1 cellular context compared by ENCODE assay signal in the genomic region with DNA sequence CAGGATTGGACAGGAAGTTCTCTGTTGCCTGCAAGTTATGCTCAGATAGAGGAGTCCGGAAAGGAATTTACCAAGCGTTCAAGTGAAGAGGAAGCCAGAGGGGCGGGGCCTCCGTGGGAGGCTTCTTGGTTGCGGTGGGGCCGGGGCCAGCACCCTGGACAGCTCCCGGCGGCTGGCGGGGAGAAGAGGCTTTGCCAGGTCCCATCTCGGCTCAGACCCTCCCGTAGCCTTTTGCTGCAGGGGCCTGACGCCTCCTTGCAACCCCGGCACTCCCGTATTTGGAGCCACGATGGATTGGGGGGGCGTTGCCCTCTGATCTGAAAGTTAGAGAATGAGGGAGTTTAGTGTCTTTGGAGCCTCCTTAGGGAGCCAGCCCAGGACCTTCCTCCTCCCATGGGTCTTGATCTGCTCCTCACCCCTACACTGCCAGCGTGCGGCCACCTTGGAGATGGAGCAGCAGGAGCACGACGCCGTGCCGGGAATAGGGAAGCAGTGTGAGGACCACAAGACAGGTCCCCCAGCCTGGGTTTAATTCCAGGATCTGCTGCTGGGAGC.
A peak's percentile ranks its signal among the peaks of the same experiment; 100 is the strongest.
TF ChIP-seq lines count a peak whose summit lies in the region.

No MANE protein-coding gene starts in this region.

TF ChIP-seq in HEK293, 187 proteins besides CTCF, POLR2A, EP300 and RAD21 (continued from another document and continues in another):
- TF ChIP-seq ZNF24 (tag by site-specific recombination; IDR thresholded peaks at IDR 0.05) (no peak), ZNF747 (tag by site-specific recombination; IDR thresholded peaks at IDR 0.05) (no peak), ZNF785 (tag by site-specific recombination; IDR thresholded peaks at IDR 0.05) (no peak), ZNF654 (tag by site-specific recombination; IDR thresholded peaks at IDR 0.05; ENCODE audit: low read depth) (no peak), ZNF600 (tag by site-specific recombination; IDR thresholded peaks at IDR 0.05) (no peak), TRIM28 (IDR thresholded peaks at IDR 0.05; ENCODE audit: borderline replicate concordance, low read length) (no peak), ZNF341 (tag by site-specific recombination; IDR thresholded peaks at IDR 0.05; ENCODE audit: low read depth) (no peak), ZNF473 (tag by site-specific recombination; IDR thresholded peaks at IDR 0.05) (no peak), ZNF777 (tag by site-specific recombination; IDR thresholded peaks at IDR 0.05; ENCODE audit: borderline replicate concordance) (no peak), ZNF560 (tag by site-specific recombination; IDR thresholded peaks at IDR 0.05; ENCODE audit: borderline replicate concordance) (no peak), ZNF510 (tag by site-specific recombination; IDR thresholded peaks at IDR 0.05; ENCODE audit: insufficient replicate concordance) (no peak), EGR2 (tag by site-specific recombination; IDR thresholded peaks at IDR 0.05; ENCODE audit: low read depth) (peak; percentile 24; the same call in 1 of the 2 replicates), ZNF391 (tag by site-specific recombination; IDR thresholded peaks at IDR 0.05; ENCODE audit: borderline replicate concordance, low read depth) (no peak), ZNF16 (tag by site-specific recombination; IDR thresholded peaks at IDR 0.05; ENCODE audit: low read depth) (no peak), SCRT1 (tag by site-specific recombination; IDR thresholded peaks at IDR 0.05; ENCODE audit: borderline replicate concordance) (no peak), ZNF610 (tag by site-specific recombination; IDR thresholded peaks at IDR 0.05; ENCODE audit: borderline replicate concordance) (no peak), SP3 (tag by site-specific recombination; IDR thresholded peaks at IDR 0.05) (peak; percentile 20; the same call in 1 of the 2 replicates), ZNF10 (tag by site-specific recombination; IDR thresholded peaks at IDR 0.05) (no peak), ZFP3 (tag by site-specific recombination; IDR thresholded peaks at IDR 0.05; ENCODE audit: low read depth) (no peak), ZFHX2 (tag by site-specific recombination; conservative IDR thresholded peaks at IDR 0.05) (0 out of 2 replicates have a peak, but pooled peaks have one; percentile 9), ZNF350 (tag by site-specific recombination; IDR thresholded peaks at IDR 0.05) (no peak), GLI2 (tag by site-specific recombination; IDR thresholded peaks at IDR 0.05; ENCODE audit: borderline replicate concordance, low read depth) (no peak), KLF16 (tag by site-specific recombination; IDR thresholded peaks at IDR 0.05) (0 out of 2 replicates have a peak, but pooled peaks have one; percentile 53), ZNF114 (tag by site-specific recombination; IDR thresholded peaks at IDR 0.05) (no peak), KLF10 (tag by site-specific recombination; IDR thresholded peaks at IDR 0.05) (no peak), ZNF514 (tag by site-specific recombination; IDR thresholded peaks at IDR 0.05) (no peak), ZNF843 (tag by site-specific recombination; IDR thresholded peaks at IDR 0.05) (no peak), RBAK (tag by site-specific recombination; IDR thresholded peaks at IDR 0.05) (no peak), KLF7 (tag by site-specific recombination; IDR thresholded peaks at IDR 0.05; ENCODE audit: borderline replicate concordance) (no peak), ZNF202 (tag by site-specific recombination; IDR thresholded peaks at IDR 0.05; ENCODE audit: borderline replicate concordance) (no peak), ZNF2 (tag by site-specific recombination; IDR thresholded peaks at IDR 0.05) (no peak), ZNF830 (tag by site-specific recombination; IDR thresholded peaks at IDR 0.05; ENCODE audit: low read depth) (no peak), MZF1 (tag by site-specific recombination; IDR thresholded peaks at IDR 0.05; ENCODE audit: borderline replicate concordance) (no peak), ZNF221 (tag by site-specific recombination; IDR thresholded peaks at IDR 0.05; ENCODE audit: borderline replicate concordance) (no peak), ZNF529 (tag by site-specific recombination; IDR thresholded peaks at IDR 0.05; ENCODE audit: insufficient replicate concordance) (no peak), ZNF302 (tag by site-specific recombination; IDR thresholded peaks at IDR 0.05; ENCODE audit: low read depth) (no peak), ZNF658 (tag by site-specific recombination; IDR thresholded peaks at IDR 0.05) (no peak), ZFP69B (tag by site-specific recombination; IDR thresholded peaks at IDR 0.05) (peak; percentile 77), ZNF155 (tag by site-specific recombination; IDR thresholded peaks at IDR 0.05) (no peak), ZNF37A (tag by site-specific recombination; IDR thresholded peaks at IDR 0.05) (no peak)
- TF ChIP-seq, protein P1, sequence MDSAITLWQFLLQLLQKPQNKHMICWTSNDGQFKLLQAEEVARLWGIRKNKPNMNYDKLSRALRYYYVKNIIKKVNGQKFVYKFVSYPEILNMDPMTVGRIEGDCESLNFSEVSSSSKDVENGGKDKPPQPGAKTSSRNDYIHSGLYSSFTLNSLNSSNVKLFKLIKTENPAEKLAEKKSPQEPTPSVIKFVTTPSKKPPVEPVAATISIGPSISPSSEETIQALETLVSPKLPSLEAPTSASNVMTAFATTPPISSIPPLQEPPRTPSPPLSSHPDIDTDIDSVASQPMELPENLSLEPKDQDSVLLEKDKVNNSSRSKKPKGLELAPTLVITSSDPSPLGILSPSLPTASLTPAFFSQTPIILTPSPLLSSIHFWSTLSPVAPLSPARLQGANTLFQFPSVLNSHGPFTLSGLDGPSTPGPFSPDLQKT (IDR thresholded peaks at IDR 0.05; ENCODE audit: borderline replicate concordance, low read depth, low read length): no peak
- TF ChIP-seq, protein P2, sequence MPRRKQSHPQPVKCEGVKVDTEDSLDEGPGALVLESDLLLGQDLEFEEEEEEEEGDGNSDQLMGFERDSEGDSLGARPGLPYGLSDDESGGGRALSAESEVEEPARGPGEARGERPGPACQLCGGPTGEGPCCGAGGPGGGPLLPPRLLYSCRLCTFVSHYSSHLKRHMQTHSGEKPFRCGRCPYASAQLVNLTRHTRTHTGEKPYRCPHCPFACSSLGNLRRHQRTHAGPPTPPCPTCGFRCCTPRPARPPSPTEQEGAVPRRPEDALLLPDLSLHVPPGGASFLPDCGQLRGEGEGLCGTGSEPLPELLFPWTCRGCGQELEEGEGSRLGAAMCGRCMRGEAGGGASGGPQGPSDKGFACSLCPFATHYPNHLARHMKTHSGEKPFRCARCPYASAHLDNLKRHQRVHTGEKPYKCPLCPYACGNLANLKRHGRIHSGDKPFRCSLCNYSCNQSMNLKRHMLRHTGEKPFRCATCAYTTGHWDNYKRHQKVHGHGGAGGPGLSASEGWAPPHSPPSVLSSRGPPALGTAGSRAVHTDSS (tag by site-specific recombination; IDR thresholded peaks at IDR 0.05): no peak
- TF ChIP-seq, protein P3, sequence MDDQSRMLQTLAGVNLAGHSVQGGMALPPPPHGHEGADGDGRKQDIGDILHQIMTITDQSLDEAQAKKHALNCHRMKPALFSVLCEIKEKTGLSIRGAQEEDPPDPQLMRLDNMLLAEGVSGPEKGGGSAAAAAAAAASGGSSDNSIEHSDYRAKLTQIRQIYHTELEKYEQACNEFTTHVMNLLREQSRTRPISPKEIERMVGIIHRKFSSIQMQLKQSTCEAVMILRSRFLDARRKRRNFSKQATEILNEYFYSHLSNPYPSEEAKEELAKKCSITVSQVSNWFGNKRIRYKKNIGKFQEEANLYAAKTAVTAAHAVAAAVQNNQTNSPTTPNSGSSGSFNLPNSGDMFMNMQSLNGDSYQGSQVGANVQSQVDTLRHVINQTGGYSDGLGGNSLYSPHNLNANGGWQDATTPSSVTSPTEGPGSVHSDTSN (CRISPR knock-in tag; IDR thresholded peaks at IDR 0.05): peak; percentile 52; the same call in 1 of the 2 replicates
- TF ChIP-seq, protein P4, sequence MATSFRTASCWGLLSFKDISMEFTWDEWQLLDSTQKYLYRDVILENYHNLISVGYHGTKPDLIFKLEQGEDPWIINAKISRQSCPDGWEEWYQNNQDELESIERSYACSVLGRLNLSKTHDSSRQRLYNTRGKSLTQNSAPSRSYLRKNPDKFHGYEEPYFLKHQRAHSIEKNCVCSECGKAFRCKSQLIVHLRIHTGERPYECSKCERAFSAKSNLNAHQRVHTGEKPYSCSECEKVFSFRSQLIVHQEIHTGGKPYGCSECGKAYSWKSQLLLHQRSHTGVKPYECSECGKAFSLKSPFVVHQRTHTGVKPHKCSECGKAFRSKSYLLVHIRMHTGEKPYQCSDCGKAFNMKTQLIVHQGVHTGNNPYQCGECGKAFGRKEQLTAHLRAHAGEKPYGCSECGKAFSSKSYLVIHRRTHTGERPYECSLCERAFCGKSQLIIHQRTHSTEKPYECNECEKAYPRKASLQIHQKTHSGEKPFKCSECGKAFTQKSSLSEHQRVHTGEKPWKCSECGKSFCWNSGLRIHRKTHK (tag by site-specific recombination; IDR thresholded peaks at IDR 0.05): no peak
- TF ChIP-seq, protein P5, sequence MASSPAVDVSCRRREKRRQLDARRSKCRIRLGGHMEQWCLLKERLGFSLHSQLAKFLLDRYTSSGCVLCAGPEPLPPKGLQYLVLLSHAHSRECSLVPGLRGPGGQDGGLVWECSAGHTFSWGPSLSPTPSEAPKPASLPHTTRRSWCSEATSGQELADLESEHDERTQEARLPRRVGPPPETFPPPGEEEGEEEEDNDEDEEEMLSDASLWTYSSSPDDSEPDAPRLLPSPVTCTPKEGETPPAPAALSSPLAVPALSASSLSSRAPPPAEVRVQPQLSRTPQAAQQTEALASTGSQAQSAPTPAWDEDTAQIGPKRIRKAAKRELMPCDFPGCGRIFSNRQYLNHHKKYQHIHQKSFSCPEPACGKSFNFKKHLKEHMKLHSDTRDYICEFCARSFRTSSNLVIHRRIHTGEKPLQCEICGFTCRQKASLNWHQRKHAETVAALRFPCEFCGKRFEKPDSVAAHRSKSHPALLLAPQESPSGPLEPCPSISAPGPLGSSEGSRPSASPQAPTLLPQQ (tag by site-specific recombination; IDR thresholded peaks at IDR 0.05): 0 out of 2 replicates have a peak, but pooled peaks have one; percentile 59
- TF ChIP-seq, protein P6, sequence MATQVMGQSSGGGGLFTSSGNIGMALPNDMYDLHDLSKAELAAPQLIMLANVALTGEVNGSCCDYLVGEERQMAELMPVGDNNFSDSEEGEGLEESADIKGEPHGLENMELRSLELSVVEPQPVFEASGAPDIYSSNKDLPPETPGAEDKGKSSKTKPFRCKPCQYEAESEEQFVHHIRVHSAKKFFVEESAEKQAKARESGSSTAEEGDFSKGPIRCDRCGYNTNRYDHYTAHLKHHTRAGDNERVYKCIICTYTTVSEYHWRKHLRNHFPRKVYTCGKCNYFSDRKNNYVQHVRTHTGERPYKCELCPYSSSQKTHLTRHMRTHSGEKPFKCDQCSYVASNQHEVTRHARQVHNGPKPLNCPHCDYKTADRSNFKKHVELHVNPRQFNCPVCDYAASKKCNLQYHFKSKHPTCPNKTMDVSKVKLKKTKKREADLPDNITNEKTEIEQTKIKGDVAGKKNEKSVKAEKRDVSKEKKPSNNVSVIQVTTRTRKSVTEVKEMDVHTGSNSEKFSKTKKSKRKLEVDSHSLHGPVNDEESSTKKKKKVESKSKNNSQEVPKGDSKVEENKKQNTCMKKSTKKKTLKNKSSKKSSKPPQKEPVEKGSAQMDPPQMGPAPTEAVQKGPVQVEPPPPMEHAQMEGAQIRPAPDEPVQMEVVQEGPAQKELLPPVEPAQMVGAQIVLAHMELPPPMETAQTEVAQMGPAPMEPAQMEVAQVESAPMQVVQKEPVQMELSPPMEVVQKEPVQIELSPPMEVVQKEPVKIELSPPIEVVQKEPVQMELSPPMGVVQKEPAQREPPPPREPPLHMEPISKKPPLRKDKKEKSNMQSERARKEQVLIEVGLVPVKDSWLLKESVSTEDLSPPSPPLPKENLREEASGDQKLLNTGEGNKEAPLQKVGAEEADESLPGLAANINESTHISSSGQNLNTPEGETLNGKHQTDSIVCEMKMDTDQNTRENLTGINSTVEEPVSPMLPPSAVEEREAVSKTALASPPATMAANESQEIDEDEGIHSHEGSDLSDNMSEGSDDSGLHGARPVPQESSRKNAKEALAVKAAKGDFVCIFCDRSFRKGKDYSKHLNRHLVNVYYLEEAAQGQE (tag by site-specific recombination; IDR thresholded peaks at IDR 0.05): peak; percentile 98
- TF ChIP-seq, protein P7, sequence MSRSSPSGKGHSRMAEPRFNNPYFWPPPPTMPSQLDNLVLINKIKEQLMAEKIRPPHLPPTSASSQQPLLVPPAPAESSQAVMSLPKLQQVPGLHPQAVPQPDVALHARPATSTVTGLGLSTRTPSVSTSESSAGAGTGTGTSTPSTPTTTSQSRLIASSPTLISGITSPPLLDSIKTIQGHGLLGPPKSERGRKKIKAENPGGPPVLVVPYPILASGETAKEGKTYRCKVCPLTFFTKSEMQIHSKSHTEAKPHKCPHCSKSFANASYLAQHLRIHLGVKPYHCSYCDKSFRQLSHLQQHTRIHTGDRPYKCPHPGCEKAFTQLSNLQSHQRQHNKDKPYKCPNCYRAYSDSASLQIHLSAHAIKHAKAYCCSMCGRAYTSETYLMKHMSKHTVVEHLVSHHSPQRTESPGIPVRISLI (tag by site-specific recombination; IDR thresholded peaks at IDR 0.05): no peak
- TF ChIP-seq, protein P8, sequence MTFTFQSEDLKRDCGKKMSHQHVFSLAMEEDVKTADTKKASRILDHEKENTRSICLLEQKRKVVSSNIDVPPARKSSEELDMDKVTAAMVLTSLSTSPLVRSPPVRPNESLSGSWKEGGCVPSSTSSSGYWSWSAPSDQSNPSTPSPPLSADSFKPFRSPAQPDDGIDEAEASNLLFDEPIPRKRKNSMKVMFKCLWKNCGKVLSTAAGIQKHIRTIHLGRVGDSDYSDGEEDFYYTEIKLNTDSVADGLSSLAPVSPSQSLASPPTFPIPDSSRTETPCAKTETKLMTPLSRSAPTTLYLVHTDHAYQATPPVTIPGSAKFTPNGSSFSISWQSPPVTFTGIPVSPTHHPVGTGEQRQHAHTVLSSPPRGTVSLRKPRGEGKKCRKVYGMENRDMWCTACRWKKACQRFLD (tag by site-specific recombination; IDR thresholded peaks at IDR 0.05): no peak
